Comparison of ENCODE assay signal across 2 cellular contexts in the genomic region with DNA sequence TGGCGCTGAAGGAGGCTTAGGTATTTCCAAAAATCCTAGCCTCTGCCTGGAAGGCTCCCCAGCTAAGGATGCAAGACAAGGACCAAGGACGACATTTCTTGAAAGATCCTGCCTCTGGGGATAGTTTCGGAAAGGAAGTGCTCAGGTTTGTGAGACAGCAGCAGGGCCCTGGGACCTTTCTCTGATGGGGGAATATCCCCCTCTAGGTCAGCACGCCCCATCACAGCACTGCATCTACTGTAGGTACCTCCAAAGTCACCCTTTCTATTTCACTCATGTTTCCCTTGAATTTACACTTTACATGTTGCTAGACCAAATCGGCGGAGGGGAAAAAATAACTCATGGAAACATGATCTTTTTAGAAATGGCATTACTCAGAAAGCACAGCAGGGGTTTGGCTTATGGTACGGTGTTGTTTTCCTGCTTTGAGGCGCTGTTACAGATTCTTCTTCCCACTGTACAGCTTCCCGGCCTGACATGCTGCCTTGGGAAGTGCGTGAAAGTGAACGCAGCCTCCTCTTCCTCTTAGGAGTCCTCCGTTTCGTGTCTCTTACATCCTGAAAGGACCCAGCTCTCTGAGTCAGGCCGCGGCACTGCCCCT.
A peak's percentile ranks its signal among the peaks of the same experiment; 100 is the strongest.
TF ChIP-seq lines count a peak whose summit lies in the region.

No MANE protein-coding gene starts in this region.

TF ChIP-seq in IMR-90, 13 proteins besides CTCF, POLR2A, EP300 and RAD21:
- TF ChIP-seq ELK1 (IDR thresholded peaks at IDR 0.05; ENCODE audit: borderline replicate concordance, low read depth, low read length) = no peak
- no peak for TF ChIP-seq MAFK (IDR thresholded peaks at IDR 0.05; ENCODE audit: low read depth, low read length)
- TF ChIP-seq RFX5 (IDR thresholded peaks at IDR 0.05; ENCODE audit: low read depth, low read length) = no peak
- no peak for TF ChIP-seq MAZ (IDR thresholded peaks at IDR 0.05; ENCODE audit: borderline replicate concordance, low read depth, low read length)
- TF ChIP-seq SMC3 (IDR thresholded peaks at IDR 0.05; ENCODE audit: low read depth, low read length) = no peak
- TF ChIP-seq USF2 (IDR thresholded peaks at IDR 0.05; ENCODE audit: low read depth, low read length) = no peak
- no peak for TF ChIP-seq RCOR1 (IDR thresholded peaks at IDR 0.05; ENCODE audit: insufficient replicate concordance, low read length)
- TF ChIP-seq CHD1 (IDR thresholded peaks at IDR 0.05; ENCODE audit: low read depth, low read length) = no peak
- no peak for TF ChIP-seq FOS (IDR thresholded peaks at IDR 0.05; ENCODE audit: low read depth, low read length)
- no peak for TF ChIP-seq CEBPB (IDR thresholded peaks at IDR 0.05; ENCODE audit: low read depth, low read length)
- no peak for TF ChIP-seq NFE2L2 (IDR thresholded peaks at IDR 0.05; ENCODE audit: low read depth, low read length)
- TF ChIP-seq MXI1 (IDR thresholded peaks at IDR 0.05; ENCODE audit: borderline replicate concordance, low read depth, low read length) = no peak
- no peak for TF ChIP-seq BHLHE40 (IDR thresholded peaks at IDR 0.05; ENCODE audit: low read depth, low read length)

TF ChIP-seq in neural cell, 6 proteins besides CTCF, POLR2A, EP300 and RAD21:
- peak; percentile 16 for TF ChIP-seq REST (IDR thresholded peaks at IDR 0.05; ENCODE audit: borderline replicate concordance)
- no peak for TF ChIP-seq TAF1 (IDR thresholded peaks at IDR 0.05; ENCODE audit: low read depth)
